18 cellular contexts compared by ENCODE assay signal in the genomic region with DNA sequence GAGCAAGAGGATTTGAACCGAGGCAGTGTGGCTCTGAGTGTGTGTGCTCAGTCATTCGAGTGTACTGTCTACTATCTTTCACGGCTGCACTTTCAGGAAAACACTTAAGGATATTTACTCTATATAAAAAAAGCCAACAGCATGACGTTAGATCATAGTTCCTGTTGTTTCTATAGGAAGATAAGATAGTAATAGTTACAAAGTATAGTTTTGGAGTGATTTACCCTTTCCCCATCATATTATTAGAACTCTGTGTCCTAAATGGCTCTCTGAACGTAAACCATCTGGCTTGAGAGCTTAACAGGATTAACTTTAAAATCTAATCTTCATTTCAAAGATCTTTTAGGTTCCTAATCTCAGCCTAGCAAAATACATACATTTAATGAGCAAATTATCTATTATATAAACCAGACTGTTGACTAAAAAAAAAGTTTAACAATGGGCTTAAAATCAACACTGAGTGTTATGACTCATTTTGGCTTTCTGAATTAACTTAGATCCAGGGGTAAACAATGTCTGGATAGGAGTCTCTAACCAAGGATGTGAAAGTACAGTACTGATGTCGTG.
DNase-seq lines count a peak whose midpoint lies in the region; ATAC-seq, FAIRE-seq and TF ChIP-seq lines count a peak whose summit lies in the region.
"Had no signal": no experiment of that assay in that cellular context is flagged by ENCODE, and none has a peak within 500 bp of the region (broad histone marks: within the 10 kb centered on the region; RNA-seq: fewer than 3 reads in every experiment).

No MANE protein-coding gene starts in this region.

- peak; percentile 26 for ATAC-seq in activated CD4-positive, alpha-beta T cell treated with anti-CD3 and anti-CD28 coated beads for 36 hours
- ATAC-seq: GM23338 had no signal

- CTCF ChIA-PET in activated CD4-positive, alpha-beta T cell treated with anti-CD3 and anti-CD28 coated beads for 36 hours (lab: Charles Lee): no interaction called here

- H3K9me3 ChIP-seq in fibroblast of lung (ENCODE audit: control insufficient read depth, insufficient read depth, low read depth, low read length) (no peaks in the 10 kb centered on the region), smooth muscle cell (replicated peaks; ENCODE audit: low read depth) (no peaks in the 10 kb centered on the region), kidney (ENCODE audit: control insufficient read depth in 1 of 2, low read length in 2 of 2) (no peaks in the 10 kb centered on the region)
- H3K9me3 ChIP-seq: upper lobe of left lung had no signal

- POLR2A ChIA-PET in activated CD4-positive, alpha-beta T cell treated with anti-CD3 and anti-CD28 coated beads for 36 hours (lab: Charles Lee): no interaction called here

- no peaks in the 10 kb centered on the region for H4K20me1 ChIP-seq in fibroblast of lung (ENCODE audit: control insufficient read depth, extremely low read depth, insufficient read depth, low read length)
- H4K20me1 ChIP-seq in smooth muscle cell (ENCODE audit: low read depth): no peaks in the 10 kb centered on the region

- TF ChIP-seq CTCF in fibroblast of lung (conservative IDR thresholded peaks at IDR 0.05 in 1 of 2, IDR thresholded peaks at IDR 0.05 in 1 of 2; ENCODE audit: low read depth in 1 of 2, low read length in 2 of 2) (no peak), smooth muscle cell (IDR thresholded peaks at IDR 0.05; ENCODE audit: borderline replicate concordance, insufficient read depth, poor library complexity, severe bottlenecking) (no peak), kidney (IDR thresholded peaks at IDR 0.05; ENCODE audit: borderline replicate concordance, extremely low read depth, insufficient read depth) (no peak)

- H3K27me3 ChIP-seq in fibroblast of lung (ENCODE audit: control insufficient read depth, insufficient read depth, low read length) (no peaks in the 10 kb centered on the region), smooth muscle cell (ENCODE audit: low read depth) (no peaks in the 10 kb centered on the region)
- H3K27me3 ChIP-seq: upper lobe of left lung had no signal

- H3K4me3 Mint-ChIP-seq in activated CD4-positive, alpha-beta T cell treated with anti-CD3 and anti-CD28 coated beads for 36 hours: no peak overlapping the region
- H3K4me3 Mint-ChIP-seq in activated T-helper 2 cell treated with anti-CD3 and anti-CD28 coated beads, Interferon-gamma antibody, Interleukin-2, Interleukin-4, amounts not matched to agents 10 μg/mL and 5 μg/mL and 100 μg/mL, durations not matched to agents 14 hours and 24 hours and 36 hours (ENCODE audit: low read depth): no peak overlapping the region
- H3K4me3 Mint-ChIP-seq: central memory CD8-positive, alpha-beta T cell; GM23338 had no signal

- no peak for DNase-seq in activated CD4-positive, alpha-beta T cell treated with anti-CD3 and anti-CD28 coated beads for 36 hours
- no peak for DNase-seq in activated CD4-positive, alpha-beta T cell treated with anti-CD3 and anti-CD28 coated beads for 4 hours
- DNase-seq in OCI-M1 (lab: John Stamatoyannopoulos, UW) (peak; percentile 21), fibroblast of lung (ENCODE audit: low read depth in 2 of 2) (peak; percentile 64 to 82), smooth muscle cell (lab: John Stamatoyannopoulos, UW; ENCODE audit: unreplicated experiment) (no peak), kidney (no peak), SIG-M5 treated with dmso at 0.1 percent for 504 hours (lab: John Stamatoyannopoulos, UW; ENCODE audit: unreplicated experiment) (no peak)
- no peak for DNase-seq in activated T-helper 2 cell treated with anti-CD3 and anti-CD28 coated beads, Interferon-gamma antibody, Interleukin-2, Interleukin-4, amounts not matched to agents 10 μg/mL and 5 μg/mL and 100 μg/mL, durations not matched to agents 14 hours and 24 hours and 36 hours (ENCODE audit: low spot score)
- DNase-seq: ACHN, activated gamma-delta T cell, mesendoderm, occipital lobe, upper lobe of left lung had no signal

- peaks cover 7% of the 10 kb centered on the region for H3K36me3 Mint-ChIP-seq in activated CD4-positive, alpha-beta T cell treated with anti-CD3 and anti-CD28 coated beads for 36 hours (ENCODE audit: low read depth)
- H3K36me3 Mint-ChIP-seq in activated T-helper 2 cell treated with anti-CD3 and anti-CD28 coated beads, Interferon-gamma antibody, Interleukin-2, Interleukin-4, amounts not matched to agents 10 μg/mL and 5 μg/mL and 100 μg/mL, durations not matched to agents 14 hours and 24 hours and 36 hours (ENCODE audit: low read depth): peaks cover 4% of the 10 kb centered on the region

- H3K4me3 ChIP-seq in fibroblast of lung (replicated peaks in 1 of 4; ENCODE audit: control extremely low read depth in 1 of 4, insufficient read depth in 1 of 4, low read depth in 3 of 4, low read length in 4 of 4): no peak overlapping the region
- no peak overlapping the region for H3K4me3 ChIP-seq in smooth muscle cell
- no peak overlapping the region for H3K4me3 ChIP-seq in kidney (ENCODE audit: low read length in 2 of 2)
- H3K4me3 ChIP-seq: GM23338, upper lobe of left lung had no signal

- H3K4me1 ChIP-seq in fibroblast of lung (ENCODE audit: control insufficient read depth, extremely low read depth, insufficient read depth, low read length): no peaks in the 10 kb centered on the region
- peaks cover 12% of the 10 kb centered on the region for H3K4me1 ChIP-seq in smooth muscle cell (ENCODE audit: low read depth)
- no peaks in the 10 kb centered on the region for H3K4me1 ChIP-seq in kidney (ENCODE audit: control insufficient read depth in 1 of 2, insufficient read depth in 1 of 2, low read depth in 1 of 2, low read length in 2 of 2)

- H3K27ac Mint-ChIP-seq in activated CD4-positive, alpha-beta T cell treated with anti-CD3 and anti-CD28 coated beads for 36 hours: no peak overlapping the region
- H3K27ac Mint-ChIP-seq in activated T-helper 2 cell treated with anti-CD3 and anti-CD28 coated beads, Interferon-gamma antibody, Interleukin-2, Interleukin-4, amounts not matched to agents 10 μg/mL and 5 μg/mL and 100 μg/mL, durations not matched to agents 14 hours and 24 hours and 36 hours: no peak overlapping the region
- H3K27ac Mint-ChIP-seq: GM23338 had no signal

- 9% methylated on average over 6 of the region's 6 CpGs for WGBS in smooth muscle cell (ENCODE audit: low lambda C conversion rate)

- H3K27ac ChIP-seq in fibroblast of lung (ENCODE audit: insufficient read depth, low read length) (no peak overlapping the region), smooth muscle cell (ENCODE audit: low read depth) (peak overlapping the region; percentile 76), kidney (ENCODE audit: low read depth in 2 of 2, low read length in 2 of 2) (no peak overlapping the region)
- H3K27ac ChIP-seq: epithelial cell of prostate, RWPE1, upper lobe of left lung had no signal

- H3K27me3 Mint-ChIP-seq in activated CD4-positive, alpha-beta T cell treated with anti-CD3 and anti-CD28 coated beads for 36 hours: no peaks in the 10 kb centered on the region
- H3K27me3 Mint-ChIP-seq in activated T-helper 2 cell treated with anti-CD3 and anti-CD28 coated beads, Interferon-gamma antibody, Interleukin-2, Interleukin-4, amounts not matched to agents 10 μg/mL and 5 μg/mL and 100 μg/mL, durations not matched to agents 14 hours and 24 hours and 36 hours (ENCODE audit: low read depth): no peaks in the 10 kb centered on the region
- H3K27me3 Mint-ChIP-seq: central memory CD8-positive, alpha-beta T cell had no signal

- H3K4me2 ChIP-seq in fibroblast of lung (ENCODE audit: extremely low read depth, insufficient read depth, low read length) (no peak overlapping the region), smooth muscle cell (peak overlapping the region; percentile 65)
- H3K4me2 ChIP-seq: GM23338 had no signal

- H3K36me3 ChIP-seq in fibroblast of lung (ENCODE audit: control insufficient read depth, insufficient read depth, low read length) (no peaks in the 10 kb centered on the region), smooth muscle cell (ENCODE audit: low read depth) (no peaks in the 10 kb centered on the region), kidney (ENCODE audit: control insufficient read depth in 1 of 2, insufficient read depth in 2 of 2, low read length in 2 of 2) (no peaks in the 10 kb centered on the region)
- H3K36me3 ChIP-seq: upper lobe of left lung had no signal

- intact Hi-C loops in activated CD4-positive, alpha-beta T cell treated with anti-CD3 and anti-CD28 coated beads for 36 hours (cut with DNase I, micrococcal nuclease): no loop called here
- intact Hi-C loops in activated T-helper 2 cell treated with anti-CD3 and anti-CD28 coated beads, Interferon-gamma antibody, Interleukin-2, Interleukin-4, amounts not matched to agents 10 μg/mL and 5 μg/mL and 100 μg/mL, durations not matched to agents 14 hours and 24 hours and 36 hours (cut with micrococcal nuclease): no loop called here
- intact Hi-C loops in kidney (cut with DNase I): no loop called here

- FAIRE-seq in kidney (lab: Jason Lieb, UNC): no peak
- FAIRE-seq: GM19239 had no signal

- peaks cover 21% of the 10 kb centered on the region for H3F3A ChIP-seq in smooth muscle cell (ENCODE audit: low read depth)

- no peaks in the 10 kb centered on the region for H3K9me3 Mint-ChIP-seq in activated CD4-positive, alpha-beta T cell treated with anti-CD3 and anti-CD28 coated beads for 36 hours (ENCODE audit: low read depth)
- H3K9me3 Mint-ChIP-seq in activated T-helper 2 cell treated with anti-CD3 and anti-CD28 coated beads, Interferon-gamma antibody, Interleukin-2, Interleukin-4, amounts not matched to agents 10 μg/mL and 5 μg/mL and 100 μg/mL, durations not matched to agents 14 hours and 24 hours and 36 hours: no peaks in the 10 kb centered on the region
- H3K9me3 Mint-ChIP-seq: central memory CD8-positive, alpha-beta T cell; GM23338 had no signal

- H3K4me1 Mint-ChIP-seq in activated CD4-positive, alpha-beta T cell treated with anti-CD3 and anti-CD28 coated beads for 36 hours: peaks cover 4% of the 10 kb centered on the region
- H3K4me1 Mint-ChIP-seq in activated T-helper 2 cell treated with anti-CD3 and anti-CD28 coated beads, Interferon-gamma antibody, Interleukin-2, Interleukin-4, amounts not matched to agents 10 μg/mL and 5 μg/mL and 100 μg/mL, durations not matched to agents 14 hours and 24 hours and 36 hours (ENCODE audit: low read depth): peaks cover 18% of the 10 kb centered on the region
- H3K4me1 Mint-ChIP-seq: central memory CD8-positive, alpha-beta T cell had no signal

- no peak overlapping the region for H2AFZ ChIP-seq in fibroblast of lung (ENCODE audit: low read length)
- no peak overlapping the region for H2AFZ ChIP-seq in smooth muscle cell (ENCODE audit: low read depth)
- H2AFZ ChIP-seq: GM23338 had no signal

- no peak overlapping the region for H3K9ac ChIP-seq in fibroblast of lung (ENCODE audit: insufficient read depth, low read length)
- peak overlapping the region; percentile 42 for H3K9ac ChIP-seq in smooth muscle cell (ENCODE audit: low read depth)
- H3K9ac ChIP-seq in kidney (ENCODE audit: low read length in 2 of 2): no peak overlapping the region

- H3K79me2 ChIP-seq in fibroblast of lung (ENCODE audit: control insufficient read depth, insufficient read depth, low read length): no peaks in the 10 kb centered on the region
- no peaks in the 10 kb centered on the region for H3K79me2 ChIP-seq in smooth muscle cell (ENCODE audit: low read depth)

Comparison
In these comparisons a context has a peak if more than half of its experiments do, and no peak if none do; other contexts are left out.
1. DNase-seq: peak in OCI-M1 (single experiment) and fibroblast of lung (2 of 2); none in activated CD4-positive, alpha-beta T cell treated with anti-CD3 and anti-CD28 coated beads for 36 hours (single experiment), activated CD4-positive, alpha-beta T cell treated with anti-CD3 and anti-CD28 coated beads for 4 hours (0 of 2), smooth muscle cell (single experiment), activated T-helper 2 cell treated with anti-CD3 and anti-CD28 coated beads, Interferon-gamma antibody, Interleukin-2, Interleukin-4, amounts not matched to agents 10 μg/mL and 5 μg/mL and 100 μg/mL, durations not matched to agents 14 hours and 24 hours and 36 hours (single experiment), kidney (single experiment) and SIG-M5 treated with dmso at 0.1 percent for 504 hours (single experiment).